ENCODE assay signal across 1 cellular context in genomic region chr3:97969541-97969940, GRCh38.
TF ChIP-seq lines count a peak whose summit lies in the region.

No MANE protein-coding gene starts in this region.

TF ChIP-seq in IMR-90, 13 proteins besides CTCF, POLR2A, EP300 and RAD21:
- TF ChIP-seq BHLHE40 (IDR thresholded peaks at IDR 0.05; ENCODE audit: low read depth, low read length) (no peak), RCOR1 (IDR thresholded peaks at IDR 0.05; ENCODE audit: insufficient replicate concordance, low read length) (no peak), MAZ (IDR thresholded peaks at IDR 0.05; ENCODE audit: borderline replicate concordance, low read depth, low read length) (no peak), RFX5 (IDR thresholded peaks at IDR 0.05; ENCODE audit: low read depth, low read length) (no peak), FOS (IDR thresholded peaks at IDR 0.05; ENCODE audit: low read depth, low read length) (no peak), MXI1 (IDR thresholded peaks at IDR 0.05; ENCODE audit: borderline replicate concordance, low read depth, low read length) (no peak), CEBPB (IDR thresholded peaks at IDR 0.05; ENCODE audit: low read depth, low read length) (no peak), SMC3 (IDR thresholded peaks at IDR 0.05; ENCODE audit: low read depth, low read length) (no peak), USF2 (IDR thresholded peaks at IDR 0.05; ENCODE audit: low read depth, low read length) (no peak), CHD1 (IDR thresholded peaks at IDR 0.05; ENCODE audit: low read depth, low read length) (no peak), MAFK (IDR thresholded peaks at IDR 0.05; ENCODE audit: low read depth, low read length) (no peak), ELK1 (IDR thresholded peaks at IDR 0.05; ENCODE audit: borderline replicate concordance, low read depth, low read length) (no peak), NFE2L2 (IDR thresholded peaks at IDR 0.05; ENCODE audit: low read depth, low read length) (no peak)
